ENCODE assay signal across 8 cellular contexts in genomic region chr4:80365928-80366327, GRCh38. TPM values are rescaled to one million over a fixed set of nuclear protein-coding genes. Genes with fewer than 3 reads are reported as not detected.
DNase-seq lines count a peak whose midpoint lies in the region; ATAC-seq, FAIRE-seq and TF ChIP-seq lines count a peak whose summit lies in the region.

No MANE protein-coding gene starts in this region.

- H3K9me2 ChIP-seq in SU-DHL-6 (replicated peaks; ENCODE audit: insufficient read depth, low read length): no peaks in the 10 kb centered on the region

- no peak for TF ChIP-seq POLR2A in K562 (conservative IDR thresholded peaks at IDR 0.05)

- H3K27me3 ChIP-seq in GM06990 (replicated peaks; ENCODE audit: control insufficient read depth, insufficient read depth, low read length) (no peaks in the 10 kb centered on the region), HAP-1 (ENCODE audit: low read depth) (no peaks in the 10 kb centered on the region), SU-DHL-6 (ENCODE audit: low read length) (no peaks in the 10 kb centered on the region), K562 (ENCODE audit: control insufficient read depth in 2 of 2, insufficient read depth in 2 of 2, low read length in 2 of 2) (no peaks in the 10 kb centered on the region)

- intact Hi-C loops in K562 (cut with micrococcal nuclease): loop anchor here (1.0 to 10.0 kb wide), 3 partner anchors 119 to 674 kb away; no protein-coding TSS in a partner anchor

- no peaks in the 10 kb centered on the region for H3K36me3 ChIP-seq in GM06990 (ENCODE audit: control insufficient read depth, insufficient read depth, low read length)
- no peaks in the 10 kb centered on the region for H3K36me3 ChIP-seq in HAP-1 (replicated peaks)
- no peaks in the 10 kb centered on the region for H3K36me3 ChIP-seq in SU-DHL-6 (ENCODE audit: low read length)
- no peaks in the 10 kb centered on the region for H3K36me3 ChIP-seq in K562 (ENCODE audit: control insufficient read depth, insufficient read depth, low read length)

- CTCF ChIA-PET in K562 (lab: Yijun Ruan, JAX; ENCODE audit: low intra/inter-chr PET ratio): interaction anchor here (0.7 to 1.1 kb wide), 2 partner anchors 625 to 685 kb away, joined by 3 to 4 read pairs; no protein-coding TSS in a partner anchor

- no peak overlapping the region for H3K9ac ChIP-seq in SU-DHL-6 (ENCODE audit: low read length)
- no peak overlapping the region for H3K9ac ChIP-seq in K562 (ENCODE audit: insufficient read depth in 1 of 2, low read depth in 2 of 2, low read length in 2 of 2)

- DNase-seq in GM06990 (ENCODE audit: extremely low read depth, insufficient read length) (no peak), HAP-1 (ENCODE audit: low spot score in 2 of 2) (peak; percentile 75 to 77), NCI-H1105 (lab: John Stamatoyannopoulos, UW) (peak; percentile 15), K562 (ENCODE audit: extremely low read depth in 1 of 4, low spot score in 3 of 4) (peak in 3 of 4 experiments; percentile 17 to 53 (median 41)), iris pigment epithelial cell (ENCODE audit: low read depth) (peak; percentile 64), frontal cortex (ENCODE audit: low spot score in 2 of 2) (no peak)
- DNase-seq in stimulated activated CD4-positive, alpha-beta T cell treated with anti-CD3 and anti-CD28 coated beads, Interleukin-2, amount 100 ng/mL, for 48 hours: peak; percentile 22 to 40

- H3K9me3 ChIP-seq in HAP-1 (peaks cover under 1% of the 10 kb centered on the region; the same call in 1 of the 2 replicates), SU-DHL-6 (ENCODE audit: insufficient read depth, low read length) (no peaks in the 10 kb centered on the region), K562 (replicated peaks; ENCODE audit: control insufficient read depth, insufficient read depth, low read depth, low read length) (no peaks in the 10 kb centered on the region)

- FAIRE-seq in K562 (lab: Jason Lieb, UNC): peak; percentile 86
- FAIRE-seq in frontal cortex (lab: Jason Lieb, UNC): no peak

- H2AFZ ChIP-seq in SU-DHL-6 (ENCODE audit: low read depth, low read length, severe bottlenecking) (no peak overlapping the region), K562 (ENCODE audit: low read depth, low read length) (no peak overlapping the region)

- ATAC-seq in K562: peak; percentile 87

- POLR2A ChIA-PET in K562 (lab: Yijun Ruan, JAX): no interaction called here

- H3K9me1 ChIP-seq in K562 (ENCODE audit: control insufficient read depth, insufficient read depth, low read length): no peaks in the 10 kb centered on the region

- TF ChIP-seq CTCF in GM06990 (IDR thresholded peaks at IDR 0.05; ENCODE audit: insufficient read depth, low read length, poor library complexity, severe bottlenecking) (peak; percentile 57), SU-DHL-6 (IDR thresholded peaks at IDR 0.05; ENCODE audit: insufficient read depth, low read length, poor library complexity, severe bottlenecking) (peak; percentile 45), K562 (IDR thresholded peaks at IDR 0.05 in 2 of 3, conservative IDR thresholded peaks at IDR 0.05 in 1 of 3; ENCODE audit: insufficient read depth in 2 of 3, low read depth in 1 of 3, low read length in 3 of 3) (peak; percentile 69 to 76 (median 73))

- 20% methylated on average over 1 of the region's 1 CpG for WGBS in K562 (ENCODE audit: insufficient coverage, low coverage, missing lambda C conversion rate)

- no TSS peak for BruUV-seq in K562 (replicated peaks; lab: Mats Ljungman, UMichigan)

- peak overlapping the region; percentile 22 for H3K4me2 ChIP-seq in SU-DHL-6 (ENCODE audit: low read depth, low read length, poor library complexity, severe bottlenecking)
- no peak overlapping the region for H3K4me2 ChIP-seq in K562 (ENCODE audit: insufficient read depth, low read length)

- no peaks in the 10 kb centered on the region for H3K79me2 ChIP-seq in SU-DHL-6 (ENCODE audit: insufficient read depth, low read length)
- no peaks in the 10 kb centered on the region for H3K79me2 ChIP-seq in K562 (ENCODE audit: control insufficient read depth, insufficient read depth, low read length)

- H3K27ac ChIP-seq in SU-DHL-6 (ENCODE audit: low read depth, low read length) (peak overlapping the region; percentile 37; the same call in 1 of the 2 replicates), K562 (ENCODE audit: extremely low read depth, low read depth, low read length) (no peak overlapping the region)

- H3K4me3 ChIP-seq in GM06990 (replicated peaks; ENCODE audit: low read depth, low read length) (no peak overlapping the region), HAP-1 (no peak overlapping the region), SU-DHL-6 (ENCODE audit: insufficient read depth, low read length, poor library complexity, severe bottlenecking) (no peak overlapping the region), K562 (no peak overlapping the region)

- no peak for TF ChIP-seq EP300 in K562 (IDR thresholded peaks at IDR 0.05; ENCODE audit: low read length)

- H3F3A ChIP-seq in SU-DHL-6 (ENCODE audit: insufficient read depth): no peaks in the 10 kb centered on the region

- in situ Hi-C loops in HAP-1 (cut with MboI; ENCODE audit: low sequenced_read_pairs): loop anchor here (5.0 kb wide), 1 partner anchor 671 kb away; no protein-coding TSS in a partner anchor
- in situ Hi-C loops in K562 (cut with MboI): loop anchor here (10.0 to 25.0 kb wide), 2 partner anchors 421 to 989 kb away; no protein-coding TSS in a partner anchor

- peak; percentile 91 to 93 for TF ChIP-seq RAD21 in K562 (CRISPR knock-in tag; conservative IDR thresholded peaks at IDR 0.05 in 1 of 2, IDR thresholded peaks at IDR 0.05 in 1 of 2)

- H4K20me1 ChIP-seq in SU-DHL-6 (ENCODE audit: low read depth, low read length) (no peaks in the 10 kb centered on the region), K562 (replicated peaks; ENCODE audit: control insufficient read depth, insufficient read depth, low read length) (no peaks in the 10 kb centered on the region)

- H3K4me1 ChIP-seq in HAP-1 (no peaks in the 10 kb centered on the region; the same call in 1 of the 2 replicates), K562 (replicated peaks in 1 of 2; ENCODE audit: control insufficient read depth in 2 of 2, insufficient read depth in 2 of 2, low read length in 2 of 2) (no peaks in the 10 kb centered on the region)

TF ChIP-seq in K562, 482 proteins besides CTCF, POLR2A, EP300 and RAD21 (continues in another document):
- TF ChIP-seq MNT (conservative IDR thresholded peaks at IDR 0.05) (0 out of 4 replicates have a peak, but pooled peaks of 1 of the 2 experiments have one; percentile 9), SMC3 (conservative IDR thresholded peaks at IDR 0.05; ENCODE audit: insufficient read depth, low read depth, low read length) (peak; percentile 62), DEAF1 (CRISPR knock-in tag; IDR thresholded peaks at IDR 0.05) (peak; percentile 83), MAZ (CRISPR knock-in tag; conservative IDR thresholded peaks at IDR 0.05 in 1 of 2, IDR thresholded peaks at IDR 0.05 in 1 of 2) (peak in 1 of 2 experiments; percentile 29; a peak in 1 of 4 replicates)

RNA-seq across cellular contexts. Expression of gene CFAP299, which starts 30.4 kb away (rescaled TPM):
- 3.1 and 6.3 TPM in 2 replicates for total RNA-seq in K562 (2011; cell fraction: chromatin; rRNA removed; ENCODE audit: low replicate concordance)
- 1.8 and 2.9 TPM in 2 replicates for total RNA-seq in K562 (2011; cell fraction: nucleolus; rRNA removed)
- 5.4 and 7.1 TPM in 2 replicates for total RNA-seq in K562 (2011; cell fraction: nucleoplasm; rRNA removed)
- total RNA-seq in K562 (2014; rRNA removed) (0.82 and 3.0 TPM in 2 replicates), K562 (2014; rRNA removed; fragmentation: Illumina TruSeq; extraction: Trizol) (0.61 and 0.62 TPM in 2 replicates), K562 (2015; rRNA removed; fragmentation: Illumina TruSeq; extraction: Trizol) (0.87 and 1.0 TPM in 2 replicates), K562 (2021) (0.09 and 0.67 TPM in 2 replicates), frontal cortex (1.2 TPM)
- polyA plus RNA-seq in K562 (2011; rRNA removed) (0.39 and 0.81 TPM in 2 replicates), K562 (2014; fragmentation: Illumina TruSeq; extraction: Trizol) (0.29 and 0.76 TPM in 2 replicates), K562 (2014; fragmentation: Nextera tagmentation; extraction: Ambion mirVana) (under 1 TPM; 0.69 to 0.78 TPM), K562 (2014; rRNA removed) (0.33 TPM in 1 of 2 replicates, not detected in the other)
- polyA plus RNA-seq in K562 (2011; cell fraction: cytosol; rRNA removed): 0.16 TPM in 1 of 2 replicates, not detected in the other
- polyA plus RNA-seq in K562 (2011; cell fraction: nucleus; rRNA removed): 0.84 and 1.4 TPM in 2 replicates
- polyA plus RNA-seq in K562 (2012): 0.94 and 1.2 TPM in 2 replicates
- polyA minus RNA-seq in K562 (2011; rRNA and poly(A)+ RNA removed): 2.9 and 3.5 TPM in 2 replicates
- polyA minus RNA-seq in K562 (2011; cell fraction: cytosol; rRNA and poly(A)+ RNA removed): not detected in 2 replicates
- 5.4 and 6.0 TPM in 2 replicates for polyA minus RNA-seq in K562 (2011; cell fraction: nucleus; rRNA and poly(A)+ RNA removed)

Comparison
In these comparisons a context has a peak if more than half of its experiments do, and no peak if none do; other contexts are left out.
1. DNase-seq: peak in HAP-1 (2 of 2), NCI-H1105 (single experiment), K562 (3 of 4), iris pigment epithelial cell (single experiment) and stimulated activated CD4-positive, alpha-beta T cell treated with anti-CD3 and anti-CD28 coated beads, Interleukin-2, amount 100 ng/mL, for 48 hours (2 of 2); none in GM06990 (single experiment) and frontal cortex (0 of 2).
2. Peak in every context shown above with its lines, with median percentiles within 50 percentile points of each other: CTCF ChIP-seq.